Comparison of ENCODE assay signal across 22 cellular contexts in genomic region chr19:17088552-17088951, GRCh38. TPM values are rescaled to one million over a fixed set of nuclear protein-coding genes. Genes with fewer than 3 reads are reported as not detected.
DNase-seq lines count a peak whose midpoint lies in the region; ATAC-seq and TF ChIP-seq lines count a peak whose summit lies in the region.
"Had no signal": no experiment of that assay in that cellular context is flagged by ENCODE, and none has a peak within 500 bp of the region (broad histone marks: within the 10 kb centered on the region; RNA-seq: fewer than 3 reads in every experiment).

No MANE protein-coding gene starts in this region.

- H3K27ac ChIP-seq in Peyer's patch (peak overlapping the region in 3 of 4 donors; percentile 64 to 79 (median 76)), coronary artery (peak overlapping the region; percentile 75 to 80), muscle layer of colon (ENCODE audit: low read depth, low read length) (peak overlapping the region; percentile 10), stomach smooth muscle (ENCODE audit: low read length) (peak overlapping the region; percentile 95)
- H3K27ac ChIP-seq: BLaER1 had no signal

- H3K27me3 ChIP-seq in Peyer's patch (no peaks in the 10 kb centered on the region), muscle layer of colon (ENCODE audit: control insufficient read depth in 1 of 2, insufficient read depth in 2 of 2, low read length in 2 of 2) (no peaks in the 10 kb centered on the region), stomach smooth muscle (ENCODE audit: control insufficient read depth in 1 of 2, insufficient read depth in 2 of 2, low read length in 2 of 2) (no peaks in the 10 kb centered on the region)
- H3K27me3 ChIP-seq: BLaER1 had no signal

- no peaks in the 10 kb centered on the region for H3K36me3 ChIP-seq in Peyer's patch
- no peaks in the 10 kb centered on the region for H3K36me3 ChIP-seq in muscle layer of colon (ENCODE audit: insufficient read depth, low read length)
- H3K36me3 ChIP-seq in stomach smooth muscle (ENCODE audit: control insufficient read depth in 2 of 2, insufficient read depth in 2 of 2, low read length in 2 of 2), result peaks cover 0 to 2% of the 10 kb centered on the region in 2 donors

- no peak for TF ChIP-seq CTCF in Peyer's patch (IDR thresholded peaks at IDR 0.05)
- no peak for TF ChIP-seq CTCF in coronary artery (IDR thresholded peaks at IDR 0.05)

- no peaks in the 10 kb centered on the region for H3K9me3 ChIP-seq in Peyer's patch
- H3K9me3 ChIP-seq in muscle layer of colon (ENCODE audit: low read length), result no peaks in the 10 kb centered on the region
- H3K9me3 ChIP-seq in stomach smooth muscle (ENCODE audit: control insufficient read depth in 2 of 2, low read length in 2 of 2), result no peaks in the 10 kb centered on the region

- H3K9ac ChIP-seq in muscle layer of colon (ENCODE audit: low read length) (peak overlapping the region; percentile 6), stomach smooth muscle (ENCODE audit: low read length in 2 of 2) (peak overlapping the region; percentile 62 to 67)
- H3K9ac ChIP-seq: BLaER1 had no signal

- peaks cover 0 to 29% (median 18%) of the 10 kb centered on the region in 4 donors for H3K4me1 ChIP-seq in Peyer's patch
- H3K4me1 ChIP-seq in muscle layer of colon (ENCODE audit: insufficient read depth, low read length), result peaks cover 23% of the 10 kb centered on the region
- H3K4me1 ChIP-seq in stomach smooth muscle (ENCODE audit: control insufficient read depth, insufficient read depth, low read length), result peaks cover 34% of the 10 kb centered on the region

- H3K4me3 ChIP-seq in Peyer's patch (no peak overlapping the region), coronary artery (no peak overlapping the region), muscle layer of colon (ENCODE audit: low read depth in 1 of 2, low read length in 2 of 2) (no peak overlapping the region), stomach smooth muscle (ENCODE audit: low read length in 2 of 2) (peak overlapping the region; percentile 22 to 35)
- H3K4me3 ChIP-seq: BLaER1, GM23338 had no signal

- ATAC-seq in HG03025 (IDR thresholded peaks at IDR 0.05; ENCODE audit: low FRiP score, unreplicated experiment) (no peak), GM19023 (IDR thresholded peaks at IDR 0.05; ENCODE audit: unreplicated experiment) (no peak)
- ATAC-seq: esophagus mucosa, GM23338, right cardiac atrium had no signal

- no peak for TF ChIP-seq POLR2A in Peyer's patch (IDR thresholded peaks at IDR 0.05)

- DNase-seq in Peyer's patch (no peak), coronary artery (ENCODE audit: low spot score) (no peak), SHP77 (lab: John Stamatoyannopoulos, UW) (no peak)
- no peak for DNase-seq in stimulated activated CD4-positive, alpha-beta T cell treated with anti-CD3 and anti-CD28 coated beads, Interleukin-2, amount 100 ng/mL, for 24 hours
- DNase-seq: activated gamma-delta T cell, anterior cingulate cortex, dermis blood vessel endothelial cell, DMS153, head of caudate nucleus, KBM-7, NCI-H1048, NCI-H2107, NCI-H524 treated with DMSO at 0.1 percent for 48 hours, SHP77 treated with DMSO at 0.1 percent for 48 hours had no signal

RNA-seq across cellular contexts. Expression of gene MYO9B, which starts 13.0 kb away (rescaled TPM):
- total RNA-seq in Peyer's patch, result 100 to 1,000 TPM in 3 of 4 donors, 10 to 100 TPM in 1; 65.3 to 578 (median 143) TPM

RNA-seq across cellular contexts. Expression of gene HAUS8, which starts 13.3 kb away (rescaled TPM):
- 10 to 100 TPM in 2 of 4 donors, 1 to 10 TPM in 2; 9.7 to 29.7 (median 10.1) TPM for total RNA-seq in Peyer's patch

Comparison
In these comparisons a context has a peak if more than half of its experiments do, and no peak if none do; other contexts are left out.
1. H3K27ac ChIP-seq: peak in every context shown above with its lines; median percentile 95 in stomach smooth muscle; 78 in coronary artery; 76 in Peyer's patch; 10 in muscle layer of colon.
2. H3K4me3 ChIP-seq: peak in stomach smooth muscle (2 of 2); none in Peyer's patch (0 of 4), coronary artery (single experiment) and muscle layer of colon (0 of 2).